Comparison of ENCODE assay signal across 8 cellular contexts in genomic region chr12:30794591-30795409, GRCh38. TPM values are rescaled to one million over a fixed set of nuclear protein-coding genes. Genes with fewer than 3 reads are reported as not detected.
DNase-seq lines count a peak whose midpoint lies in the region; ATAC-seq and TF ChIP-seq lines count a peak whose summit lies in the region.

No MANE protein-coding gene starts in this region.

- H3K79me2 ChIP-seq in GM23248 (ENCODE audit: insufficient read depth): peaks cover 21% of the 10 kb centered on the region; the same call in 1 of the 2 replicates

- intact Hi-C loops in ovary (cut with DNase I): no loop called here

- H3K9ac ChIP-seq in GM23248: peak overlapping the region; percentile 93

- H3K27me3 Mint-ChIP-seq in chondrocyte (ENCODE audit: low read depth) (no peaks in the 10 kb centered on the region), memory B cell (peaks cover 19% of the 10 kb centered on the region)

- H3K27me3 ChIP-seq in GM23248 (replicated peaks; ENCODE audit: insufficient read depth) (no peaks in the 10 kb centered on the region), ovary (no peaks in the 10 kb centered on the region)

- DNase-seq in GM23248: peak; percentile 92
- peak; percentile 47 for DNase-seq in OCI-M1 (lab: John Stamatoyannopoulos, UW)
- no peak for DNase-seq in chondrocyte (ENCODE audit: low spot score)
- no peak for DNase-seq in memory B cell (ENCODE audit: low spot score in 2 of 2)
- no peak for DNase-seq in ovary

- peaks cover 36% of the 10 kb centered on the region for H3F3A ChIP-seq in GM23248 (ENCODE audit: insufficient read depth)

- no peaks in the 10 kb centered on the region for H4K20me1 ChIP-seq in GM23248 (ENCODE audit: insufficient read depth)

- H3K4me3 ChIP-seq in GM23248 (peak overlapping the region; percentile 88), ovary (no peak overlapping the region)

- H3K4me3 Mint-ChIP-seq in chondrocyte (ENCODE audit: unreplicated experiment) (peak overlapping the region; percentile 85), memory B cell (peak overlapping the region; percentile 5)

- peak overlapping the region; percentile 95 for H3K4me2 ChIP-seq in GM23248 (ENCODE audit: unreplicated experiment)

- peaks cover 28% of the 10 kb centered on the region for H3K4me1 Mint-ChIP-seq in chondrocyte (ENCODE audit: low read depth)
- peaks cover 8% of the 10 kb centered on the region for H3K4me1 Mint-ChIP-seq in memory B cell

- TF ChIP-seq CTCF in chondrocyte (IDR thresholded peaks at IDR 0.05) (no peak), ovary (IDR thresholded peaks at IDR 0.05) (no peak)

- 36% methylated on average over 13 of the region's 13 CpGs for WGBS in GM23248 (ENCODE audit: low coverage in 1 of 2, low lambda C conversion rate in 2 of 2, missing lambda C conversion rate in 2 of 2), 2 experiments
- WGBS in ovary, 3 donors: 77 to 80% (median 79%) methylated on average over 13 of the region's 13 CpGs

- peak overlapping the region; percentile 83 for H3K27ac Mint-ChIP-seq in chondrocyte (ENCODE audit: unreplicated experiment)
- no peak overlapping the region for H3K27ac Mint-ChIP-seq in memory B cell

- no peaks in the 10 kb centered on the region for H3K9me3 Mint-ChIP-seq in chondrocyte (ENCODE audit: low read depth)
- H3K9me3 Mint-ChIP-seq in memory B cell: no peaks in the 10 kb centered on the region

- H3K4me1 ChIP-seq in GM23248 (ENCODE audit: insufficient read depth) (peaks cover 34% of the 10 kb centered on the region), ovary (ENCODE audit: insufficient read depth) (no peaks in the 10 kb centered on the region)

- TF ChIP-seq POLR2A in ovary (IDR thresholded peaks at IDR 0.05): no peak

- no peaks in the 10 kb centered on the region for H3K36me3 Mint-ChIP-seq in chondrocyte (ENCODE audit: low read depth)
- no peaks in the 10 kb centered on the region for H3K36me3 Mint-ChIP-seq in memory B cell

- no peaks in the 10 kb centered on the region; the same call in 1 of the 2 replicates for H3K36me3 ChIP-seq in GM23248 (ENCODE audit: low read depth)
- no peaks in the 10 kb centered on the region for H3K36me3 ChIP-seq in ovary

- H3K27ac ChIP-seq in GM23248 (peak overlapping the region; percentile 97), ovary (no peak overlapping the region)

- ATAC-seq in memory B cell (ENCODE audit: low read depth) (no peak), GM21825 (IDR thresholded peaks at IDR 0.05; ENCODE audit: unreplicated experiment) (no peak), GM21529 (IDR thresholded peaks at IDR 0.05; ENCODE audit: unreplicated experiment) (no peak), HG03457 (IDR thresholded peaks at IDR 0.05; ENCODE audit: unreplicated experiment) (no peak)

- TF ChIP-seq EP300 in ovary (IDR thresholded peaks at IDR 0.05): no peak

- H2AFZ ChIP-seq in GM23248: peak overlapping the region; percentile 85

- H3K9me3 ChIP-seq in GM23248 (ENCODE audit: low read depth) (no peaks in the 10 kb centered on the region), ovary (no peaks in the 10 kb centered on the region)

- no peaks in the 10 kb centered on the region for H3K9me2 ChIP-seq in GM23248 (ENCODE audit: insufficient read depth)

- in situ Hi-C loops in GM23248 (cut with MboI): no loop called here

RNA-seq across cellular contexts. Expression of gene CAPRIN2, which starts 40.0 kb away (rescaled TPM):
- total RNA-seq in GM23248 (2014; rRNA removed; shearing (Covaris generic)): 24.7 and 33.0 TPM in 2 replicates
- polyA plus RNA-seq in GM23248 (2016; fragmentation: Nextera tagmentation; extraction: Ambion mirVana): 19.3 and 20.1 TPM in 2 replicates
- 23.7 to 28.3 TPM (median 25.3 TPM) in 3 replicates for total RNA-seq in chondrocyte
- total RNA-seq in ovary: 10 to 100 TPM; 17.2 to 31.7 (median 25.9) TPM
- 10 to 100 TPM; 16.8 to 20.1 TPM for polyA plus RNA-seq in ovary

Comparison
In these comparisons a context has a peak if more than half of its experiments do, and no peak if none do; other contexts are left out.
1. DNase-seq: peak in GM23248 (single experiment) and OCI-M1 (single experiment); none in chondrocyte (single experiment), memory B cell (0 of 2) and ovary (0 of 5).